Comparison of ENCODE assay signal across 8 cellular contexts in the genomic region with DNA sequence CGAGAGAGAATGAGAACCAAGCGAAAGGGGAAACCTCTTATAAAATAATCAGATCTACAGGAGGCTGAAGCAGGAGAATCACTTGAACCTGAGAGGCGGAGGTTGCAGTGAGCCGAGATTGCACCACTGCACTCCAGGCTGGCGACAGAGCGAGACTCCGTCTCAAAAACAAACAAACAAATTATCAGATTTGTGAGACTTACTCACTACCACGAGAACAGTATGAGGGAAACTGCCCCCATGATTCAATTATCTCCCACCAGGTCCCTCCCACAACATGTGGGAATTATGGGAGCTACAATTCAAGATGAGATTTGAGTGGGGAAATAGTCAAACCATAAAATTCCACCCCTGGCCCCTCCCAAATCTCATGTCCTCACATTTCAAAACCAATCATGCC. TPM values are rescaled to one million over a fixed set of nuclear protein-coding genes. Genes with fewer than 3 reads are reported as not detected.
"Had no signal": no experiment of that assay in that cellular context is flagged by ENCODE, and none has a peak within 500 bp of the region (broad histone marks: within the 10 kb centered on the region; RNA-seq: fewer than 3 reads in every experiment).

No MANE protein-coding gene starts in this region.

RNA-seq across cellular contexts. Expression of a gene that starts 57.8 kb away (rescaled TPM):
- total RNA-seq: activated naive CD8-positive, alpha-beta T cell treated with anti-CD3 and anti-CD28 coated beads, Interleukin-2, amount 10 ng/mL, durations not matched to agents 7 days and 5 days; activated T-cell treated with anti-CD3 and anti-CD28 coated beads, Interleukin-2, amount 50 U/mL, for 72 hours; activated T-helper 1 cell treated with anti-CD3 and anti-CD28 coated beads, Interleukin-12 subunit alpha, Interleukin-12 subunit beta, Interleukin-2, Interleukin-4 antibody, amounts not matched to agents 30 ng/mL and 10 ng/mL and 1 ng/mL, durations not matched to agents 14 hours and 24 hours and 36 hours; aorta; ascending aorta; astrocyte; bronchial epithelial cell; cardiac septum had no signal
- polyA plus RNA-seq: aorta had no signal

RNA-seq across cellular contexts. Expression of a gene that starts 57.9 kb away (rescaled TPM):
- total RNA-seq: ascending aorta had no signal
